Comparison of ENCODE assay signal across 8 cellular contexts in genomic region chr4:80072607-80073361, GRCh38.
DNase-seq lines count a peak whose midpoint lies in the region; ATAC-seq and FAIRE-seq lines count a peak whose summit lies in the region.

Gene ANTXR2 (minus strand): TSS chr4:80073229. CDS start chr4:80072560, 669 bp downstream.

- peak; percentile 62 for ATAC-seq in HG02973 (IDR thresholded peaks at IDR 0.05; ENCODE audit: unreplicated experiment)

- DNase-seq in 8988T (peak; percentile 41), GM18507 (ENCODE audit: extremely low spot score, insufficient read length, low read depth) (peak; percentile 42), NCI-H226 (peak; percentile 91), dedifferentiated amniotic fluid mesenchymal stem cell (ENCODE audit: extremely low spot score) (peak; percentile 94), left kidney (ENCODE audit: low read depth, low spot score) (peak; percentile 95)
- peak; percentile 68 to 72 for DNase-seq in activated CD4-positive, alpha-beta T cell treated with anti-CD3 and anti-CD28 coated beads for 4 hours
- DNase-seq in stimulated activated CD4-positive, alpha-beta T cell treated with anti-CD3 and anti-CD28 coated beads, Interleukin-2, amount 100 ng/mL, for 24 hours: peak; percentile 66 to 73

- peak; percentile 86 for FAIRE-seq in GM18507 (lab: Jason Lieb, UNC)

Comparison
In these comparisons a context has a peak if more than half of its experiments do, and no peak if none do; other contexts are left out.
1. Peak in every context shown above with its lines: DNase-seq and ATAC-seq.
2. DNase-seq: peak in every context shown above with its lines; median percentile 95 in left kidney; 94 in dedifferentiated amniotic fluid mesenchymal stem cell; 91 in NCI-H226; 70 in activated CD4-positive, alpha-beta T cell treated with anti-CD3 and anti-CD28 coated beads for 4 hours; 70 in stimulated activated CD4-positive, alpha-beta T cell treated with anti-CD3 and anti-CD28 coated beads, Interleukin-2, amount 100 ng/mL, for 24 hours; 42 in GM18507; 41 in 8988T.